ENCODE assay signal across 10 cellular contexts in genomic region chr1:201945157-201945556, GRCh38. TPM values are rescaled to one million over a fixed set of nuclear protein-coding genes. Genes with fewer than 3 reads are reported as not detected.
A peak's percentile ranks its signal among the peaks of the same experiment; 100 is the strongest.
DNase-seq lines count a peak whose midpoint lies in the region; ATAC-seq, FAIRE-seq and TF ChIP-seq lines count a peak whose summit lies in the region.
"Had no signal": no experiment of that assay in that cellular context is flagged by ENCODE, and none has a peak within 500 bp of the region (broad histone marks: within the 10 kb centered on the region; RNA-seq: fewer than 3 reads in every experiment).

No MANE protein-coding gene starts in this region.

- FAIRE-seq in kidney (lab: Jason Lieb, UNC) = no peak

- intact Hi-C loops in kidney (cut with DNase I) = no loop called here
- intact Hi-C loops in thyroid gland (cut with DNase I) = no loop called here

- ATAC-seq in naive thymus-derived CD8-positive, alpha-beta T cell = no peak
- ATAC-seq in GM18873 (IDR thresholded peaks at IDR 0.05; ENCODE audit: low FRiP score, unreplicated experiment) = no peak

- TF ChIP-seq POLR2A in thyroid gland (IDR thresholded peaks at IDR 0.05) = no peak

- H3K4me1 ChIP-seq in kidney (ENCODE audit: control insufficient read depth in 1 of 2, insufficient read depth in 1 of 2, low read depth in 1 of 2, low read length in 2 of 2) (peaks cover 9 to 10% of the 10 kb centered on the region in 2 donors), thyroid gland (peaks cover 30 to 36% of the 10 kb centered on the region in 2 donors)

- peak overlapping the region in 1 of 2 donors; percentile 34 for H3K9ac ChIP-seq in kidney (ENCODE audit: low read length in 2 of 2)

- DNase-seq in HEK293T (ENCODE audit: extremely low spot score) (peak; percentile 50), kidney (no peak), thyroid gland (no peak), DMS153 (lab: John Stamatoyannopoulos, UW) (no peak), DMS53 (lab: John Stamatoyannopoulos, UW) (no peak)
- no peak for DNase-seq in naive thymus-derived CD8-positive, alpha-beta T cell
- DNase-seq: amniotic stem cell, NCI-H2029 treated with DMSO at 0.1 percent for 48 hours had no signal

- H3K9me3 Mint-ChIP-seq in brain = no peaks in the 10 kb centered on the region
- H3K9me3 Mint-ChIP-seq in naive thymus-derived CD8-positive, alpha-beta T cell = no peaks in the 10 kb centered on the region

- H3K9me3 ChIP-seq in kidney (ENCODE audit: control insufficient read depth in 1 of 2, low read length in 2 of 2) = no peaks in the 10 kb centered on the region
- H3K9me3 ChIP-seq in thyroid gland = no peaks in the 10 kb centered on the region

- H3K27ac Mint-ChIP-seq in brain = peak overlapping the region in 2 of 5 experiments; percentile 30 to 65
- no peak overlapping the region for H3K27ac Mint-ChIP-seq in naive thymus-derived CD8-positive, alpha-beta T cell

- no peaks in the 10 kb centered on the region for H3K27me3 ChIP-seq in thyroid gland

- 36% methylated on average over 4 of the region's 4 CpGs for WGBS in thyroid gland, 2 donors

- TF ChIP-seq CTCF in brain (conservative IDR thresholded peaks at IDR 0.05) (peak in 1 of 2 experiments; percentile 33), kidney (IDR thresholded peaks at IDR 0.05; ENCODE audit: borderline replicate concordance, extremely low read depth, insufficient read depth) (no peak), thyroid gland (IDR thresholded peaks at IDR 0.05) (peak in 2 of 6 experiments; percentile 13 to 32)

- peaks cover 41% of the 10 kb centered on the region for H3K4me1 Mint-ChIP-seq in brain
- H3K4me1 Mint-ChIP-seq in naive thymus-derived CD8-positive, alpha-beta T cell = peaks cover 3 to 21% (median 15%) of the 10 kb centered on the region in 4 donors

- POLR2A ChIA-PET in HEK293T (lab: Yijun Ruan, JAX) = interaction anchor here (1.5 to 2.6 kb wide), 2 partner anchors 10 to 38 kb away, joined by 4 to 22 read pairs; partner anchors contain the start of genes RNPEP and TIMM17A
- POLR2A ChIA-PET in naive thymus-derived CD8-positive, alpha-beta T cell (lab: Charles Lee) = interaction anchor here (1.5 kb wide), 1 partner anchor 10 kb away, joined by 5 read pairs; the partner anchor contains the start of gene TIMM17A

- peak overlapping the region in 1 of 2 donors; percentile 32 for H3K27ac ChIP-seq in kidney (ENCODE audit: low read depth in 2 of 2, low read length in 2 of 2)
- H3K27ac ChIP-seq in thyroid gland = peak overlapping the region; percentile 83 to 89 (median 84)

- H3K4me3 ChIP-seq in kidney (ENCODE audit: low read length in 2 of 2) = peak overlapping the region; percentile 55 to 71
- H3K4me3 ChIP-seq in thyroid gland (replicated peaks in 1 of 3) = peak overlapping the region; percentile 48 to 55 (median 53)

- CTCF ChIA-PET in HEK293T (lab: Yijun Ruan, JAX) = interaction anchor here (0.9 to 2.5 kb wide), 3 partner anchors 20 to 49 kb away, joined by 3 to 17 read pairs (median 5); no protein-coding TSS in a partner anchor

- H3K4me3 Mint-ChIP-seq in brain = peak overlapping the region; percentile 51 to 88 (median 83)
- H3K4me3 Mint-ChIP-seq in naive thymus-derived CD8-positive, alpha-beta T cell = no peak overlapping the region

- H3K36me3 ChIP-seq in kidney (ENCODE audit: control insufficient read depth in 1 of 2, insufficient read depth in 2 of 2, low read length in 2 of 2) (no peaks in the 10 kb centered on the region), thyroid gland (no peaks in the 10 kb centered on the region)

- H3K36me3 Mint-ChIP-seq in brain = no peaks in the 10 kb centered on the region
- no peaks in the 10 kb centered on the region for H3K36me3 Mint-ChIP-seq in naive thymus-derived CD8-positive, alpha-beta T cell

- H3K27me3 Mint-ChIP-seq in brain = peaks cover 49% of the 10 kb centered on the region
- peaks cover 39 to 69% (median 50%) of the 10 kb centered on the region in 5 donors for H3K27me3 Mint-ChIP-seq in naive thymus-derived CD8-positive, alpha-beta T cell

TF ChIP-seq in HEK293T, 16 proteins besides CTCF, POLR2A, EP300 and RAD21:
- no peak for TF ChIP-seq SUZ12 (IDR thresholded peaks at IDR 0.05)
- TF ChIP-seq FOXA1 (IDR thresholded peaks at IDR 0.05) = no peak
- no peak for TF ChIP-seq ELF4 (IDR thresholded peaks at IDR 0.05)
- no peak for TF ChIP-seq CTBP1 (IDR thresholded peaks at IDR 0.05; ENCODE audit: borderline replicate concordance)
- no peak for TF ChIP-seq FOXK2 (IDR thresholded peaks at IDR 0.05)
- TF ChIP-seq ARNT (IDR thresholded peaks at IDR 0.05) = no peak
- TF ChIP-seq SP1 (IDR thresholded peaks at IDR 0.05) = no peak
- no peak for TF ChIP-seq PKNOX1 (IDR thresholded peaks at IDR 0.05)
- TF ChIP-seq LEF1 (IDR thresholded peaks at IDR 0.05; ENCODE audit: borderline replicate concordance) = no peak
- TF ChIP-seq L3MBTL2 (conservative IDR thresholded peaks at IDR 0.05) = no peak; the same call in 1 of the 2 replicates
- TF ChIP-seq TARDBP (IDR thresholded peaks at IDR 0.05) = no peak
- TF ChIP-seq HDGF (IDR thresholded peaks at IDR 0.05; ENCODE audit: borderline replicate concordance) = no peak
- no peak for TF ChIP-seq BHLHE40 (IDR thresholded peaks at IDR 0.05; ENCODE audit: borderline replicate concordance)
- TF ChIP-seq ZNF384 (IDR thresholded peaks at IDR 0.05) = no peak
- no peak for TF ChIP-seq NFRKB (IDR thresholded peaks at IDR 0.05)
- TF ChIP-seq FOXM1 (IDR thresholded peaks at IDR 0.05; ENCODE audit: borderline replicate concordance) = no peak

RNA-seq across cellular contexts. Expression of gene LMOD1, which starts 1.2 kb away (rescaled TPM):
- 4.2 TPM for polyA plus RNA-seq in brain (ENCODE audit: insufficient read depth, low read depth, low replicate concordance)
- total RNA-seq in kidney = 33.3 TPM
- 9.5 TPM for polyA plus RNA-seq in kidney (ENCODE audit: insufficient read depth, low read depth, low replicate concordance)
- 10 to 100 TPM; 30.6 to 50.0 (median 35.9) TPM for total RNA-seq in thyroid gland
- not detected for total RNA-seq in naive thymus-derived CD8-positive, alpha-beta T cell
- polyA plus RNA-seq in naive thymus-derived CD8-positive, alpha-beta T cell = not detected

RNA-seq across cellular contexts. Expression of gene TIMM17A, which starts 10.1 kb away (rescaled TPM):
- polyA plus RNA-seq in brain (ENCODE audit: insufficient read depth, low read depth, low replicate concordance) (37.9 TPM), kidney (ENCODE audit: insufficient read depth, low read depth, low replicate concordance) (73.2 TPM)
- total RNA-seq in kidney (40.8 TPM), thyroid gland (10 to 100 TPM; 34.7 to 46.8 (median 40.1) TPM)
- 10 to 100 TPM; 29.1 to 31.8 TPM for total RNA-seq in naive thymus-derived CD8-positive, alpha-beta T cell
- polyA plus RNA-seq in naive thymus-derived CD8-positive, alpha-beta T cell = 10 to 100 TPM; 15.5 to 25.3 (median 17.8) TPM

RNA-seq across cellular contexts. Expression of gene RNPEP, which starts 37.3 kb away (rescaled TPM):
- polyA plus RNA-seq in brain (ENCODE audit: insufficient read depth, low read depth, low replicate concordance) (96.5 TPM), kidney (ENCODE audit: insufficient read depth, low read depth, low replicate concordance) (48.7 TPM)
- total RNA-seq in kidney (54.6 TPM), thyroid gland (10 to 100 TPM; 61.4 to 98.1 (median 85.7) TPM)
- 10 to 100 TPM; 25.2 to 26.3 TPM for total RNA-seq in naive thymus-derived CD8-positive, alpha-beta T cell
- 10 to 100 TPM; 24.1 to 33.2 (median 28.1) TPM for polyA plus RNA-seq in naive thymus-derived CD8-positive, alpha-beta T cell

RNA-seq across cellular contexts. Expression of gene SHISA4, which starts 56.5 kb away (rescaled TPM):
- 107 TPM for polyA plus RNA-seq in brain (ENCODE audit: insufficient read depth, low read depth, low replicate concordance)
- 10.4 TPM for total RNA-seq in kidney
- 37.6 TPM for polyA plus RNA-seq in kidney (ENCODE audit: insufficient read depth, low read depth, low replicate concordance)
- 10 to 100 TPM; 28.8 to 60.3 (median 50.3) TPM for total RNA-seq in thyroid gland
- under 1 TPM; 0.77 to 0.96 TPM for total RNA-seq in naive thymus-derived CD8-positive, alpha-beta T cell
- polyA plus RNA-seq in naive thymus-derived CD8-positive, alpha-beta T cell = not detected

Comparison
In these comparisons a context has a peak if more than half of its experiments do, and no peak if none do; other contexts are left out.
1. H3K4me3 Mint-ChIP-seq: peak in brain (5 of 5); none in naive thymus-derived CD8-positive, alpha-beta T cell (0 of 10).
2. RNA of gene LMOD1, which starts 1.2 kb away (total RNA-seq): 30.6 to 50.0 TPM in thyroid gland and 33.3 TPM in kidney (single experiment); not detected in naive thymus-derived CD8-positive, alpha-beta T cell; every median in the first group is over 10 times any median in the second.